Comparison of ENCODE assay signal across 1 cellular context in the genomic region with DNA sequence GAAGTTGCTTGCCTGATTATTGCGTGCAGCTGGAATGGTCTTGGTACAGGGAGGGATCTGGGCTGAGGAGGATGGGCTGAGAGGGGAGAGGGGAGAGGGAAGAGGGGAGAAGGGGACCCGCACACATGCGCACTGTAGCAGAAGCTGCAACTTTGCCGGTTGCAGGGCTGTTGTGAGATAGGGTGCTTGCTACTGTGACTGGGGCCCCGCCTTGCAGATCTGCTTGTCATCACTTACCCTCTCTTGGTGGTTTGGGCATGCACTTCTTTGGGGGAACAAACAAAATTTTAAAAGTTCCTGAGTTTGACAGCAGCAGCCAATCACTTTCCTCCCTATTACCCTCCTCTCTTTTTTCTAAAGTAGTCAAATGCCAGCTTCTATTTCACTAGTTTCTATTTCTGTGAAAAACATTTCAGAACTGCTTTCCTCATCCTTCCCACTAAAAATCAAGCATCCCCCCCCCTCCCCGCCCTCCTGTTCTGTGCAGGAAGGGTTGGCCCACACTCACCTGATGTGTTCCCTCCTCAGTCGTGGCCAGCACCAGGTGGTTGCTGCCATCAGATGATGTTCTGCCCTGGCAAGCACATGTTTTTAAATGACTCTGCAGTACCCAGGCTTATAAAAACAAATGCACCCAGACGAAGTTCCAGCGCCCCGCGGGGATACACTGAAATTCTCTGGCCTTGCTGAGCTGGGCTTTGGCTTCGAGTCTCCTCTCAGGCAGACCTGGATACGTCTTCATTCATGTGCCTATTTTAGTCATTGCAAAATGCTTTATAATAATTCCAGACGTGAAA.
TF ChIP-seq lines count a peak whose summit lies in the region.

No MANE protein-coding gene starts in this region.

TF ChIP-seq in GM23338, 12 proteins besides CTCF, POLR2A, EP300 and RAD21 (continued from another document):
- TF ChIP-seq REST (IDR thresholded peaks at IDR 0.05; ENCODE audit: unreplicated experiment): no peak
- no peak for TF ChIP-seq EZH2 (IDR thresholded peaks at IDR 0.05; ENCODE audit: low read depth, unreplicated experiment)
- TF ChIP-seq STAT1 (IDR thresholded peaks at IDR 0.05; ENCODE audit: unreplicated experiment): no peak
- no peak for TF ChIP-seq NANOG (IDR thresholded peaks at IDR 0.05; ENCODE audit: borderline replicate concordance)
- TF ChIP-seq JUNB (IDR thresholded peaks at IDR 0.05; ENCODE audit: unreplicated experiment): no peak
- no peak for TF ChIP-seq ZNF462 (CRISPR knock-in tag; IDR thresholded peaks at IDR 0.05)
- TF ChIP-seq EZH2phosphoT487 (IDR thresholded peaks at IDR 0.05; ENCODE audit: unreplicated experiment): no peak
